In genomic region chr22:19183216-19183615, GRCh38 we compare ENCODE assay signal across 32 cellular contexts. TPM values are rescaled to one million over a fixed set of nuclear protein-coding genes. Genes with fewer than 3 reads are reported as not detected.
"Had no signal": no experiment of that assay in that cellular context is flagged by ENCODE, and none has a peak within 500 bp of the region (broad histone marks: within the 10 kb centered on the region; RNA-seq: fewer than 3 reads in every experiment).

No MANE protein-coding gene starts in this region.

- H3K27me3 Mint-ChIP-seq: activated B cell treated with CpG ODN at 0.5 μM for 24 hours; activated CD8-positive, alpha-beta T cell treated with anti-CD3 and anti-CD28 coated beads for 36 hours; activated naive CD4-positive, alpha-beta T cell treated with anti-CD3 and anti-CD28 coated beads, Interleukin-2, amount 50 U/mL, for 24 hours; activated naive CD8-positive, alpha-beta T cell treated with anti-CD3 and anti-CD28 coated beads for 36 hours; activated naive CD8-positive, alpha-beta T cell treated with anti-CD3 and anti-CD28 coated beads, Interleukin-2, amount 50 U/mL, for 24 hours; activated T-helper 17 cell treated with anti-CD3 and anti-CD28 coated beads, Interleukin-2, amount 50 U/mL, for 72 hours; T-helper 17 cell had no signal

- ATAC-seq: activated CD4-positive, CD25-positive, alpha-beta regulatory T cell treated with anti-CD3 and anti-CD28 coated beads, Interleukin-2, amount 50 U/mL, for 24 hours; activated CD8-positive, alpha-beta T cell treated with anti-CD3 and anti-CD28 coated beads for 36 hours; activated naive CD8-positive, alpha-beta T cell treated with anti-CD3 and anti-CD28 coated beads, Interleukin-2, amount 50 U/mL, for 24 hours; activated T-cell treated with anti-CD3 and anti-CD28 coated beads, Interleukin-2, amount 50 U/mL, for 4 hours; activated T-helper 17 cell treated with anti-CD3 and anti-CD28 coated beads, Interleukin-2, amount 50 U/mL, for 72 hours; body of pancreas; effector memory CD8-positive, alpha-beta T cell; foreskin keratinocyte; gastrocnemius medialis; T-helper 17 cell had no signal

- H3K9me3 Mint-ChIP-seq: activated B cell treated with CpG ODN at 0.5 μM for 24 hours; activated CD8-positive, alpha-beta T cell treated with anti-CD3 and anti-CD28 coated beads for 36 hours; activated naive CD4-positive, alpha-beta T cell treated with anti-CD3 and anti-CD28 coated beads for 36 hours; activated naive CD4-positive, alpha-beta T cell treated with anti-CD3 and anti-CD28 coated beads, Interleukin-2, amount 50 U/mL, for 24 hours; activated naive CD8-positive, alpha-beta T cell treated with anti-CD3 and anti-CD28 coated beads for 36 hours; activated naive CD8-positive, alpha-beta T cell treated with anti-CD3 and anti-CD28 coated beads, Interleukin-2, amount 50 U/mL, for 24 hours; activated T-cell treated with anti-CD3 and anti-CD28 coated beads, Interleukin-2, amount 50 U/mL, for 4 hours; activated T-helper 17 cell treated with anti-CD3 and anti-CD28 coated beads, Interleukin-2, amount 50 U/mL, for 72 hours; effector memory CD8-positive, alpha-beta T cell; T-helper 2 cell treated with Interferon-gamma antibody and Interleukin-4, amounts not matched to agents 5 μg/mL and 100 μg/mL, for 36 hours had no signal

- H3K27ac Mint-ChIP-seq: activated B cell treated with CpG ODN at 0.5 μM for 24 hours; activated CD8-positive, alpha-beta T cell treated with anti-CD3 and anti-CD28 coated beads for 36 hours; activated naive CD4-positive, alpha-beta T cell treated with anti-CD3 and anti-CD28 coated beads for 36 hours; activated naive CD4-positive, alpha-beta T cell treated with anti-CD3 and anti-CD28 coated beads, Interleukin-2, amount 50 U/mL, for 24 hours; activated naive CD8-positive, alpha-beta T cell treated with anti-CD3 and anti-CD28 coated beads for 36 hours; activated naive CD8-positive, alpha-beta T cell treated with anti-CD3 and anti-CD28 coated beads, Interleukin-2, amount 50 U/mL, for 24 hours; effector memory CD8-positive, alpha-beta T cell; T-helper 2 cell treated with Interferon-gamma antibody and Interleukin-4, amounts not matched to agents 5 μg/mL and 100 μg/mL, for 36 hours had no signal

- DNase-seq: activated B cell treated with CpG ODN at 0.5 μM for 24 hours; activated CD4-positive, alpha-beta T cell treated with anti-CD3 and anti-CD28 coated beads for 48 hours; activated CD4-positive, alpha-beta T cell treated with anti-CD3 and anti-CD28 coated beads, Interleukin-2, amount 50 U/mL, for 1 hour; activated CD4-positive, alpha-beta T cell treated with anti-CD3 and anti-CD28 coated beads, Interleukin-2, amount 50 U/mL, for 48 hours; activated CD8-positive, alpha-beta memory T cell treated with anti-CD3 and anti-CD28 coated beads for 24 hours; activated CD8-positive, alpha-beta T cell treated with anti-CD3 and anti-CD28 coated beads for 36 hours; activated effector memory CD4-positive, alpha-beta T cell treated with Interleukin-2 at 50 U/mL for 16 hours; activated naive CD4-positive, alpha-beta T cell treated with anti-CD3 and anti-CD28 coated beads for 36 hours; activated naive CD8-positive, alpha-beta T cell treated with anti-CD3 and anti-CD28 coated beads for 36 hours; activated naive CD8-positive, alpha-beta T cell treated with anti-CD3 and anti-CD28 coated beads, Interleukin-2, amount 50 U/mL, for 24 hours; activated T-cell treated with anti-CD3 and anti-CD28 coated beads, Interleukin-2, amount 50 U/mL, for 4 hours; adrenal gland; amygdala; aorta; body of pancreas; cortex of kidney; dermis blood vessel endothelial cell; effector CD4-positive, alpha-beta T cell; effector memory CD8-positive, alpha-beta T cell; erythroblast; foreskin keratinocyte; gastrocnemius medialis; T-helper 1 cell; T-helper 17 cell; T1000; WERI-Rb-1 had no signal

- H3K36me3 Mint-ChIP-seq: activated naive CD4-positive, alpha-beta T cell treated with anti-CD3 and anti-CD28 coated beads, Interleukin-2, amount 50 U/mL, for 24 hours; activated naive CD8-positive, alpha-beta T cell treated with anti-CD3 and anti-CD28 coated beads for 36 hours had no signal

- H3K4me3 Mint-ChIP-seq: activated B cell treated with CpG ODN at 0.5 μM for 24 hours; activated CD8-positive, alpha-beta T cell treated with anti-CD3 and anti-CD28 coated beads for 36 hours; activated naive CD4-positive, alpha-beta T cell treated with anti-CD3 and anti-CD28 coated beads for 36 hours; activated naive CD4-positive, alpha-beta T cell treated with anti-CD3 and anti-CD28 coated beads, Interleukin-2, amount 50 U/mL, for 24 hours; activated naive CD8-positive, alpha-beta T cell treated with anti-CD3 and anti-CD28 coated beads for 36 hours; activated naive CD8-positive, alpha-beta T cell treated with anti-CD3 and anti-CD28 coated beads, Interleukin-2, amount 50 U/mL, for 24 hours; activated T-cell treated with anti-CD3 and anti-CD28 coated beads, Interleukin-2, amount 50 U/mL, for 4 hours; effector memory CD8-positive, alpha-beta T cell; T-helper 17 cell; T-helper 2 cell treated with Interferon-gamma antibody and Interleukin-4, amounts not matched to agents 5 μg/mL and 100 μg/mL, for 36 hours had no signal

RNA-seq across cellular contexts. Expression of gene GSC2, which starts 33.1 kb away (rescaled TPM):
- total RNA-seq: activated B cell treated with CpG ODN at 0.5 μM for 24 hours; activated CD8-positive, alpha-beta T cell treated with anti-CD3 and anti-CD28 coated beads for 36 hours; activated naive CD4-positive, alpha-beta T cell treated with anti-CD3 and anti-CD28 coated beads for 36 hours; activated naive CD8-positive, alpha-beta T cell treated with anti-CD3 and anti-CD28 coated beads for 36 hours; activated T-cell treated with anti-CD3 and anti-CD28 coated beads, Interleukin-2, amount 50 U/mL, for 4 hours; activated T-helper 17 cell treated with anti-CD3 and anti-CD28 coated beads, Interleukin-2, amount 50 U/mL, for 72 hours; adrenal gland; aorta; body of pancreas; chondrocyte; dermis blood vessel endothelial cell; esophagus muscularis mucosa; foreskin keratinocyte; gastrocnemius medialis; T-helper 17 cell had no signal

RNA-seq across cellular contexts. Expression of gene TSSK2, which starts 52.1 kb away (rescaled TPM):
- total RNA-seq: activated CD8-positive, alpha-beta T cell treated with anti-CD3 and anti-CD28 coated beads for 36 hours; activated naive CD4-positive, alpha-beta T cell treated with anti-CD3 and anti-CD28 coated beads for 36 hours; activated naive CD8-positive, alpha-beta T cell treated with anti-CD3 and anti-CD28 coated beads for 36 hours; activated T-cell treated with anti-CD3 and anti-CD28 coated beads, Interleukin-2, amount 50 U/mL, for 4 hours; activated T-helper 17 cell treated with anti-CD3 and anti-CD28 coated beads, Interleukin-2, amount 50 U/mL, for 72 hours; adrenal gland; aorta; chondrocyte; dermis blood vessel endothelial cell; esophagus muscularis mucosa; foreskin keratinocyte had no signal
